Comparison of ENCODE assay signal across 1 cellular context in the genomic region with DNA sequence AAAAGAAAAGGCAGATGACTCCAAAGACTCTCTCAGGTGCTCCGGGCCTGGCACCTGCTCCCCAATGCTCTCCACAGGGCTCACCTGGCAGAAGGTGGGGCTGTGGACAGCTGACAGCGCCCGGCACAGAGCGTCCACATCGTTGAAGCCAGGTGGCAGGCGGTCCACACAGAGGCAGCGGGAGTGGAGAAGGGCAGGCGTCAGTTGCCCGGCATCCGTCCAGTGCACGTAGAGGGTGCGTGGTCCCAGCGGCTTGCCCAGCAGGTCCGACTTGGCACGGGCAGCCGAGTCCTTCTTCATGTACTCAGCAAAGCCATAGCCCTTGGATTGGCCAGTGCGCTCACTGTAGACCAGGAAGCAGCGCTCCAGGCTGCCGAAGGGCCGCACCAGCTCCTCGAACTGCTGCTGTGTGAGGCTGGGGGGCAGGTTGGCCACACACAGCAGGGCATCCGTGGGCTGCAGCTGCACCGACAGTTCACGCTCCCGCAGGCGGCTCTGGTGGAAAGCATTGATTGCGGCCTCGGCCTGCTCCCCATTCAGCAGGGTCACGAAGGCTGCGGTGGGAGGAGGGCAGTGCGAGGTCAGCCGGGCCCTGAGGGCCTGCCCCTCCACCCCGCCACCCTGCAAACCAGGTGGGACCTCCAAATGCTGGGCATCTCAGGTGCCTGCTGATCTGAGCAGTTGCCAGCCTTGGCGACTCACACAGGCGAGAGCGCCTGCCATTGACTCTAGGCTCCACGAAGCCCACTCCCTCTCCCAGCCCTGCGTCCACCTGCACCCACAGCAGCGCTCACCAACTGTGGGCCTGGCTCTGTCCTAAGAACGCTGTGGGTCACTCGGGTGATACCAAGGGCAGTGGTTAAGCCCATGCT.
TF ChIP-seq lines count a peak whose summit lies in the region.

No MANE protein-coding gene starts in this region.

TF ChIP-seq in GM12878, 131 proteins besides CTCF, POLR2A, EP300 and RAD21:
- TF ChIP-seq ASH2L (IDR thresholded peaks at IDR 0.05; ENCODE audit: borderline replicate concordance, low read depth): no peak
- no peak for TF ChIP-seq HDAC6 (IDR thresholded peaks at IDR 0.05; ENCODE audit: unreplicated experiment)
- no peak for TF ChIP-seq TAF1 (IDR thresholded peaks at IDR 0.05; ENCODE audit: borderline replicate concordance, low read depth, low read length)
- TF ChIP-seq TCF12 (IDR thresholded peaks at IDR 0.05; ENCODE audit: low read depth, low read length): no peak
- no peak for TF ChIP-seq ZNF622 (IDR thresholded peaks at IDR 0.05)
- TF ChIP-seq TARDBP (IDR thresholded peaks at IDR 0.05; ENCODE audit: borderline replicate concordance): no peak
- no peak for TF ChIP-seq SMC3 (IDR thresholded peaks at IDR 0.05; ENCODE audit: borderline replicate concordance, low read length)
- TF ChIP-seq CREM (IDR thresholded peaks at IDR 0.05; ENCODE audit: low read depth): no peak
- TF ChIP-seq MYC (IDR thresholded peaks at IDR 0.05; ENCODE audit: insufficient read depth, insufficient read length, insufficient replicate concordance, low read length, severe bottlenecking): no peak
- TF ChIP-seq, protein P1, sequence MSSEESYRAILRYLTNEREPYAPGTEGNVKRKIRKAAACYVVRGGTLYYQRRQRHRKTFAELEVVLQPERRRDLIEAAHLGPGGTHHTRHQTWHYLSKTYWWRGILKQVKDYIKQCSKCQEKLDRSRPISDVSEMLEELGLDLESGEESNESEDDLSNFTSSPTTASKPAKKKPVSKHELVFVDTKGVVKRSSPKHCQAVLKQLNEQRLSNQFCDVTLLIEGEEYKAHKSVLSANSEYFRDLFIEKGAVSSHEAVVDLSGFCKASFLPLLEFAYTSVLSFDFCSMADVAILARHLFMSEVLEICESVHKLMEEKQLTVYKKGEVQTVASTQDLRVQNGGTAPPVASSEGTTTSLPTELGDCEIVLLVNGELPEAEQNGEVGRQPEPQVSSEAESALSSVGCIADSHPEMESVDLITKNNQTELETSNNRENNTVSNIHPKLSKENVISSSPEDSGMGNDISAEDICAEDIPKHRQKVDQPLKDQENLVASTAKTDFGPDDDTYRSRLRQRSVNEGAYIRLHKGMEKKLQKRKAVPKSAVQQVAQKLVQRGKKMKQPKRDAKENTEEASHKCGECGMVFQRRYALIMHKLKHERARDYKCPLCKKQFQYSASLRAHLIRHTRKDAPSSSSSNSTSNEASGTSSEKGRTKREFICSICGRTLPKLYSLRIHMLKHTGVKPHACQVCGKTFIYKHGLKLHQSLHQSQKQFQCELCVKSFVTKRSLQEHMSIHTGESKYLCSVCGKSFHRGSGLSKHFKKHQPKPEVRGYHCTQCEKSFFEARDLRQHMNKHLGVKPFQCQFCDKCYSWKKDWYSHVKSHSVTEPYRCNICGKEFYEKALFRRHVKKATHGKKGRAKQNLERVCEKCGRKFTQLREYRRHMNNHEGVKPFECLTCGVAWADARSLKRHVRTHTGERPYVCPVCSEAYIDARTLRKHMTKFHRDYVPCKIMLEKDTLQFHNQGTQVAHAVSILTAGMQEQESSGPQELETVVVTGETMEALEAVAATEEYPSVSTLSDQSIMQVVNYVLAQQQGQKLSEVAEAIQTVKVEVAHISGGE (CRISPR knock-in tag; IDR thresholded peaks at IDR 0.05): no peak
- no peak for TF ChIP-seq MTA2 (IDR thresholded peaks at IDR 0.05; ENCODE audit: low read depth)
- TF ChIP-seq, protein P2, sequence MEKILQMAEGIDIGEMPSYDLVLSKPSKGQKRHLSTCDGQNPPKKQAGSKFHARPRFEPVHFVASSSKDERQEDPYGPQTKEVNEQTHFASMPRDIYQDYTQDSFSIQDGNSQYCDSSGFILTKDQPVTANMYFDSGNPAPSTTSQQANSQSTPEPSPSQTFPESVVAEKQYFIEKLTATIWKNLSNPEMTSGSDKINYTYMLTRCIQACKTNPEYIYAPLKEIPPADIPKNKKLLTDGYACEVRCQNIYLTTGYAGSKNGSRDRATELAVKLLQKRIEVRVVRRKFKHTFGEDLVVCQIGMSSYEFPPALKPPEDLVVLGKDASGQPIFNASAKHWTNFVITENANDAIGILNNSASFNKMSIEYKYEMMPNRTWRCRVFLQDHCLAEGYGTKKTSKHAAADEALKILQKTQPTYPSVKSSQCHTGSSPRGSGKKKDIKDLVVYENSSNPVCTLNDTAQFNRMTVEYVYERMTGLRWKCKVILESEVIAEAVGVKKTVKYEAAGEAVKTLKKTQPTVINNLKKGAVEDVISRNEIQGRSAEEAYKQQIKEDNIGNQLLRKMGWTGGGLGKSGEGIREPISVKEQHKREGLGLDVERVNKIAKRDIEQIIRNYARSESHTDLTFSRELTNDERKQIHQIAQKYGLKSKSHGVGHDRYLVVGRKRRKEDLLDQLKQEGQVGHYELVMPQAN (conservative IDR thresholded peaks at IDR 0.05): no peak
- no peak for TF ChIP-seq RB1 (IDR thresholded peaks at IDR 0.05; ENCODE audit: borderline replicate concordance)
- TF ChIP-seq, protein P3, sequence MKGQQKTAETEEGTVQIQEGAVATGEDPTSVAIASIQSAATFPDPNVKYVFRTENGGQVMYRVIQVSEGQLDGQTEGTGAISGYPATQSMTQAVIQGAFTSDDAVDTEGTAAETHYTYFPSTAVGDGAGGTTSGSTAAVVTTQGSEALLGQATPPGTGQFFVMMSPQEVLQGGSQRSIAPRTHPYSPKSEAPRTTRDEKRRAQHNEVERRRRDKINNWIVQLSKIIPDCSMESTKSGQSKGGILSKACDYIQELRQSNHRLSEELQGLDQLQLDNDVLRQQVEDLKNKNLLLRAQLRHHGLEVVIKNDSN (IDR thresholded peaks at IDR 0.05; ENCODE audit: borderline replicate concordance, extremely low read length, insufficient read depth, low read depth, low read length): no peak
- TF ChIP-seq BRCA1 (IDR thresholded peaks at IDR 0.05; ENCODE audit: low read depth, low read length): no peak
- no peak for TF ChIP-seq EGR1 (IDR thresholded peaks at IDR 0.05; ENCODE audit: borderline replicate concordance in 1 of 2, low read depth in 2 of 2, low read length in 2 of 2)
- no peak for TF ChIP-seq MXI1 (IDR thresholded peaks at IDR 0.05; ENCODE audit: low read depth, low read length)
- TF ChIP-seq SUZ12 (IDR thresholded peaks at IDR 0.05; ENCODE audit: unreplicated experiment): no peak
- no peak for TF ChIP-seq HDGF (IDR thresholded peaks at IDR 0.05)
- no peak for TF ChIP-seq EED (IDR thresholded peaks at IDR 0.05; ENCODE audit: low read depth)
